25 cellular contexts compared by ENCODE assay signal in the genomic region with DNA sequence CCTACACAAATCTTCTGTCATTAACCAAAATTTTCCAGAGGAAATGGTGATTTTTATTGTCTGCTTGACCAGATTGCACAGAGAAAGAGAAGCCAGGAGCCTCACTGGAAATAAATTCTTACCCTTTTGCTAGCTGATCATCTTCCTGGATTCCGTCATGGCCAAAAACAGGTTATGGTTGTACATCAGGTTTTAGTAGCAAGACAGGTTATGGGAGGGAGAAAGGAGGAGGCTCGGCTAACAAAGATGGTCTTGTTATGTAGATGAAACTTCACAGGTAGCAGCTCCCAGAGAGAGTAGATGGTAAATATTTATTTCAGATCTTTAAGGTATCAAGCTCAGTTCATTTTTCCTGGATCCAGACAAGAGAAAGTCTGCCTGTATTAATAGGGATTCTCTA. TPM values are rescaled to one million over a fixed set of nuclear protein-coding genes. Genes with fewer than 3 reads are reported as not detected.
"Had no signal": no experiment of that assay in that cellular context is flagged by ENCODE, and none has a peak within 500 bp of the region (broad histone marks: within the 10 kb centered on the region; RNA-seq: fewer than 3 reads in every experiment).

No MANE protein-coding gene starts in this region.

- H3K27me3 ChIP-seq: neural progenitor cell, testis had no signal

- H3K9ac ChIP-seq: neural progenitor cell had no signal

- ATAC-seq: activated T-helper 17 cell treated with anti-CD3 and anti-CD28 coated beads, Interleukin-2, amount 50 U/mL, for 72 hours; left lung; naive thymus-derived CD8-positive, alpha-beta T cell; stimulated activated memory B cell treated with anti-CD40 and anti-IgM and Interleukin-4, amounts not matched to agents 10 μg/mL and 1 μg/mL and 100 μg/mL, for 72 hours; T-cell; upper lobe of right lung; WTC11 had no signal

- H3K36me3 Mint-ChIP-seq: activated naive CD8-positive, alpha-beta T cell treated with anti-CD3 and anti-CD28 coated beads for 36 hours; naive thymus-derived CD8-positive, alpha-beta T cell; neural progenitor cell; stimulated activated memory B cell treated with anti-CD40 and anti-IgM and Interleukin-4, amounts not matched to agents 10 μg/mL and 1 μg/mL and 100 μg/mL, for 72 hours; T-cell; WTC11 had no signal

- H2AFZ ChIP-seq: neural progenitor cell had no signal

- DNase-seq: activated naive CD8-positive, alpha-beta T cell treated with anti-CD3 and anti-CD28 coated beads for 36 hours; amniotic stem cell; cerebellar nuclear complex; endodermal cell; erythroblast; hippocampal formation; kidney glomerular epithelial cell; left lung; naive thymus-derived CD8-positive, alpha-beta T cell; posterior cingulate gyrus; retina; sigmoid colon; stimulated activated CD4-positive, alpha-beta T cell treated with anti-CD3 and anti-CD28 coated beads, Interleukin-15, amount 100 ng/mL, for 24 hours; T-cell; T-helper 9 cell; testis; upper lobe of right lung had no signal

- H3K4me1 ChIP-seq: neural progenitor cell, sigmoid colon, testis had no signal

- H3K36me3 ChIP-seq: neural progenitor cell, sigmoid colon, upper lobe of right lung had no signal

- H3K4me3 ChIP-seq: coronary artery, left lung, neural progenitor cell, sigmoid colon, smooth muscle cell, testis, upper lobe of right lung had no signal

- H3K4me3 Mint-ChIP-seq: activated naive CD8-positive, alpha-beta T cell treated with anti-CD3 and anti-CD28 coated beads for 36 hours; activated T-helper 17 cell treated with anti-CD3 and anti-CD28 coated beads, Interleukin-2, amount 50 U/mL, for 72 hours; endodermal cell; neural progenitor cell; stimulated activated memory B cell treated with anti-CD40 and anti-IgM and Interleukin-4, amounts not matched to agents 10 μg/mL and 1 μg/mL and 100 μg/mL, for 72 hours; WTC11 had no signal

- H3K4me2 ChIP-seq: neural progenitor cell, smooth muscle cell had no signal

- H3K27ac Mint-ChIP-seq: activated naive CD8-positive, alpha-beta T cell treated with anti-CD3 and anti-CD28 coated beads for 36 hours; activated T-helper 17 cell treated with anti-CD3 and anti-CD28 coated beads, Interleukin-2, amount 50 U/mL, for 72 hours; endodermal cell; naive thymus-derived CD8-positive, alpha-beta T cell; neural progenitor cell; stimulated activated memory B cell treated with anti-CD40 and anti-IgM and Interleukin-4, amounts not matched to agents 10 μg/mL and 1 μg/mL and 100 μg/mL, for 72 hours; T-cell; WTC11 had no signal

- H3K27ac ChIP-seq: coronary artery, neural progenitor cell, sigmoid colon, testis, upper lobe of right lung had no signal

- H3K4me1 Mint-ChIP-seq: endodermal cell; neural progenitor cell; stimulated activated memory B cell treated with anti-CD40 and anti-IgM and Interleukin-4, amounts not matched to agents 10 μg/mL and 1 μg/mL and 100 μg/mL, for 72 hours had no signal

- H3K9me3 Mint-ChIP-seq: activated naive CD8-positive, alpha-beta T cell treated with anti-CD3 and anti-CD28 coated beads for 36 hours; activated T-helper 17 cell treated with anti-CD3 and anti-CD28 coated beads, Interleukin-2, amount 50 U/mL, for 72 hours; naive thymus-derived CD8-positive, alpha-beta T cell; neural progenitor cell; stimulated activated memory B cell treated with anti-CD40 and anti-IgM and Interleukin-4, amounts not matched to agents 10 μg/mL and 1 μg/mL and 100 μg/mL, for 72 hours; T-cell had no signal

- H3K9me3 ChIP-seq: left lung, sigmoid colon, testis, upper lobe of right lung had no signal

RNA-seq across cellular contexts. Expression of a gene that starts 19.7 kb away (rescaled TPM):
- total RNA-seq: activated naive CD8-positive, alpha-beta T cell treated with anti-CD3 and anti-CD28 coated beads for 36 hours; activated T-helper 17 cell treated with anti-CD3 and anti-CD28 coated beads, Interleukin-2, amount 50 U/mL, for 72 hours; endodermal cell; frontal cortex; lung microvascular endothelial cell; naive thymus-derived CD8-positive, alpha-beta T cell; sigmoid colon; smooth muscle cell; T-cell; testis; WTC11 had no signal
- polyA plus RNA-seq: naive thymus-derived CD8-positive, alpha-beta T cell; smooth muscle cell had no signal

RNA-seq across cellular contexts. Expression of a gene that starts 21.4 kb away (rescaled TPM):
- total RNA-seq: activated naive CD8-positive, alpha-beta T cell treated with anti-CD3 and anti-CD28 coated beads for 36 hours; activated T-helper 17 cell treated with anti-CD3 and anti-CD28 coated beads, Interleukin-2, amount 50 U/mL, for 72 hours; endodermal cell; frontal cortex; lung microvascular endothelial cell; naive thymus-derived CD8-positive, alpha-beta T cell; smooth muscle cell had no signal
- polyA plus RNA-seq: naive thymus-derived CD8-positive, alpha-beta T cell; smooth muscle cell had no signal
